Comparison of ENCODE assay signal across 31 cellular contexts in genomic region chr3:35954365-35954764, GRCh38.
"Had no signal": no experiment of that assay in that cellular context is flagged by ENCODE, and none has a peak within 500 bp of the region (broad histone marks: within the 10 kb centered on the region; RNA-seq: fewer than 3 reads in every experiment).

No MANE protein-coding gene starts in this region.

- H3K27me3 Mint-ChIP-seq: activated CD4-positive, alpha-beta memory T cell treated with anti-CD3 and anti-CD28 coated beads for 36 hours; activated CD4-positive, alpha-beta T cell treated with anti-CD3 and anti-CD28 coated beads, Interleukin-2, amount 10 ng/mL, durations not matched to agents 24 days and 14 days; activated CD8-positive, alpha-beta memory T cell treated with anti-CD3 and anti-CD28 coated beads, Interleukin-2, amount 10 ng/mL, durations not matched to agents 7 days and 5 days; T-helper 17 cell had no signal

- DNase-seq: activated CD4-positive, alpha-beta memory T cell treated with anti-CD3 and anti-CD28 coated beads for 36 hours; activated CD4-positive, alpha-beta T cell treated with anti-CD3 and anti-CD28 coated beads for 36 hours; activated CD4-positive, alpha-beta T cell treated with anti-CD3 and anti-CD28 coated beads, Interleukin-2, amount 10 ng/mL, durations not matched to agents 24 days and 14 days; activated CD4-positive, CD25-positive, alpha-beta regulatory T cell; activated CD4-positive, CD25-positive, alpha-beta regulatory T cell treated with anti-CD3 and anti-CD28 coated beads, Interleukin-2, amount 50 U/mL, for 72 hours; activated CD8-positive, alpha-beta memory T cell treated with anti-CD3 and anti-CD28 coated beads, Interleukin-2, amount 10 ng/mL, durations not matched to agents 7 days and 5 days; activated CD8-positive, alpha-beta memory T cell treated with anti-CD3 and anti-CD28 coated beads, Interleukin-2, amount 50 U/mL, for 4 hours; activated CD8-positive, alpha-beta T cell treated with anti-CD3 and anti-CD28 coated beads, Interleukin-2, amount 10 ng/mL, durations not matched to agents 7 days and 5 days; activated effector memory CD4-positive, alpha-beta T cell treated with anti-CD3 and anti-CD28 coated beads, Interleukin-2, amount 50 U/mL, for 16 hours; activated naive CD4-positive, alpha-beta T cell treated with anti-CD3 and anti-CD28 coated beads for 36 hours; activated naive CD8-positive, alpha-beta T cell treated with anti-CD3 and anti-CD28 coated beads for 36 hours; activated naive CD8-positive, alpha-beta T cell treated with anti-CD3 and anti-CD28 coated beads, Interleukin-2, amount 50 U/mL, for 24 hours; activated T-cell treated with anti-CD3 and anti-CD28 coated beads, Interleukin-2, amount 50 U/mL, for 1 hour; activated T-cell treated with anti-CD3 and anti-CD28 coated beads, Interleukin-2, amount 50 U/mL, for 48 hours; adrenal gland; amygdala; aorta; body of pancreas; central memory CD4-positive, alpha-beta T cell; cerebellar nuclear complex; colonic mucosa; effector CD8-positive, alpha-beta T cell; esophagus squamous epithelium; foreskin melanocyte; T-helper 1 cell; T-helper 17 cell had no signal

- H3K36me3 ChIP-seq: adrenal gland, colonic mucosa, esophagus squamous epithelium, gastroesophageal sphincter had no signal

- H3K4me3 ChIP-seq: adrenal gland, body of pancreas, colonic mucosa, esophagus squamous epithelium, gastroesophageal sphincter had no signal

- H3K4me1 Mint-ChIP-seq: activated CD4-positive, alpha-beta T cell treated with anti-CD3 and anti-CD28 coated beads for 36 hours; activated CD4-positive, alpha-beta T cell treated with anti-CD3 and anti-CD28 coated beads, Interleukin-2, amount 10 ng/mL, durations not matched to agents 24 days and 14 days; activated CD8-positive, alpha-beta memory T cell treated with anti-CD3 and anti-CD28 coated beads, Interleukin-2, amount 10 ng/mL, durations not matched to agents 7 days and 5 days; activated naive CD4-positive, alpha-beta T cell treated with anti-CD3 and anti-CD28 coated beads, Interleukin-2, amount 50 U/mL, for 24 hours; activated naive CD8-positive, alpha-beta T cell treated with anti-CD3 and anti-CD28 coated beads for 36 hours; activated naive CD8-positive, alpha-beta T cell treated with anti-CD3 and anti-CD28 coated beads, Interleukin-2, amount 50 U/mL, for 24 hours; T-helper 17 cell had no signal

- ATAC-seq: activated CD4-positive, alpha-beta T cell treated with anti-CD3 and anti-CD28 coated beads for 36 hours; activated CD8-positive, alpha-beta memory T cell treated with anti-CD3 and anti-CD28 coated beads, Interleukin-2, amount 10 ng/mL, durations not matched to agents 7 days and 5 days; activated CD8-positive, alpha-beta T cell treated with anti-CD3 and anti-CD28 coated beads, Interleukin-2, amount 10 ng/mL, durations not matched to agents 7 days and 5 days; activated naive CD8-positive, alpha-beta T cell treated with anti-CD3 and anti-CD28 coated beads, Interleukin-2, amount 50 U/mL, for 24 hours; body of pancreas; gastroesophageal sphincter; T-helper 17 cell had no signal

- H3K9me3 Mint-ChIP-seq: activated CD4-positive, alpha-beta T cell treated with anti-CD3 and anti-CD28 coated beads, Interleukin-2, amount 10 ng/mL, durations not matched to agents 24 days and 14 days; activated naive CD8-positive, alpha-beta T cell treated with anti-CD3 and anti-CD28 coated beads, Interleukin-2, amount 50 U/mL, for 24 hours; activated T-helper 1 cell treated with anti-CD3 and anti-CD28 coated beads, Interleukin-12 subunit alpha, Interleukin-12 subunit beta, Interleukin-2, Interleukin-4 antibody, amounts not matched to agents 30 ng/mL and 10 ng/mL and 1 ng/mL, durations not matched to agents 14 hours and 24 hours and 36 hours; activated T-helper 2 cell treated with anti-CD3 and anti-CD28 coated beads, Interferon-gamma antibody, Interleukin-2, Interleukin-4, amounts not matched to agents 10 μg/mL and 5 μg/mL and 100 μg/mL, durations not matched to agents 14 hours and 24 hours and 36 hours had no signal

- H3K36me3 Mint-ChIP-seq: activated CD4-positive, alpha-beta memory T cell treated with anti-CD3 and anti-CD28 coated beads for 36 hours; activated CD8-positive, alpha-beta memory T cell treated with anti-CD3 and anti-CD28 coated beads, Interleukin-2, amount 10 ng/mL, durations not matched to agents 7 days and 5 days; activated naive CD4-positive, alpha-beta T cell treated with anti-CD3 and anti-CD28 coated beads, Interleukin-2, amount 50 U/mL, for 24 hours; activated naive CD8-positive, alpha-beta T cell treated with anti-CD3 and anti-CD28 coated beads for 36 hours had no signal

- H3K27me3 ChIP-seq: adrenal gland, body of pancreas, colonic mucosa, esophagus squamous epithelium, gastroesophageal sphincter had no signal

- H3K4me3 Mint-ChIP-seq: activated CD4-positive, alpha-beta memory T cell treated with anti-CD3 and anti-CD28 coated beads for 36 hours; activated CD4-positive, alpha-beta T cell treated with anti-CD3 and anti-CD28 coated beads for 36 hours; activated CD4-positive, alpha-beta T cell treated with anti-CD3 and anti-CD28 coated beads, Interleukin-2, amount 10 ng/mL, durations not matched to agents 24 days and 14 days; activated CD8-positive, alpha-beta memory T cell treated with anti-CD3 and anti-CD28 coated beads, Interleukin-2, amount 10 ng/mL, durations not matched to agents 7 days and 5 days; activated CD8-positive, alpha-beta T cell treated with anti-CD3 and anti-CD28 coated beads, Interleukin-2, amount 10 ng/mL, durations not matched to agents 7 days and 5 days; activated naive CD4-positive, alpha-beta T cell treated with anti-CD3 and anti-CD28 coated beads for 36 hours; activated naive CD4-positive, alpha-beta T cell treated with anti-CD3 and anti-CD28 coated beads, Interleukin-2, amount 50 U/mL, for 24 hours; activated naive CD8-positive, alpha-beta T cell treated with anti-CD3 and anti-CD28 coated beads for 36 hours; activated naive CD8-positive, alpha-beta T cell treated with anti-CD3 and anti-CD28 coated beads, Interleukin-2, amount 50 U/mL, for 24 hours; activated T-helper 1 cell treated with anti-CD3 and anti-CD28 coated beads, Interleukin-12 subunit alpha, Interleukin-12 subunit beta, Interleukin-2, Interleukin-4 antibody, amounts not matched to agents 30 ng/mL and 10 ng/mL and 1 ng/mL, durations not matched to agents 14 hours and 24 hours and 36 hours; T-helper 17 cell had no signal

- H3K4me1 ChIP-seq: adrenal gland, body of pancreas, colonic mucosa, esophagus squamous epithelium, gastroesophageal sphincter had no signal

- H3K27ac ChIP-seq: adrenal gland, body of pancreas, colonic mucosa, epithelial cell of prostate, esophagus squamous epithelium, gastroesophageal sphincter had no signal

- H3K9me3 ChIP-seq: adrenal gland, body of pancreas, colonic mucosa, esophagus squamous epithelium had no signal

- H3K27ac Mint-ChIP-seq: activated CD4-positive, alpha-beta memory T cell treated with anti-CD3 and anti-CD28 coated beads for 36 hours; activated CD4-positive, alpha-beta T cell treated with anti-CD3 and anti-CD28 coated beads for 36 hours; activated CD4-positive, alpha-beta T cell treated with anti-CD3 and anti-CD28 coated beads, Interleukin-2, amount 10 ng/mL, durations not matched to agents 24 days and 14 days; activated CD8-positive, alpha-beta memory T cell treated with anti-CD3 and anti-CD28 coated beads, Interleukin-2, amount 10 ng/mL, durations not matched to agents 7 days and 5 days; activated CD8-positive, alpha-beta T cell treated with anti-CD3 and anti-CD28 coated beads, Interleukin-2, amount 10 ng/mL, durations not matched to agents 7 days and 5 days; activated naive CD4-positive, alpha-beta T cell treated with anti-CD3 and anti-CD28 coated beads for 36 hours; activated naive CD4-positive, alpha-beta T cell treated with anti-CD3 and anti-CD28 coated beads, Interleukin-2, amount 50 U/mL, for 24 hours; activated naive CD8-positive, alpha-beta T cell treated with anti-CD3 and anti-CD28 coated beads for 36 hours; activated naive CD8-positive, alpha-beta T cell treated with anti-CD3 and anti-CD28 coated beads, Interleukin-2, amount 50 U/mL, for 24 hours; activated T-helper 1 cell treated with anti-CD3 and anti-CD28 coated beads, Interleukin-12 subunit alpha, Interleukin-12 subunit beta, Interleukin-2, Interleukin-4 antibody, amounts not matched to agents 30 ng/mL and 10 ng/mL and 1 ng/mL, durations not matched to agents 14 hours and 24 hours and 36 hours; activated T-helper 2 cell treated with anti-CD3 and anti-CD28 coated beads, Interferon-gamma antibody, Interleukin-2, Interleukin-4, amounts not matched to agents 10 μg/mL and 5 μg/mL and 100 μg/mL, durations not matched to agents 14 hours and 24 hours and 36 hours; T-helper 17 cell had no signal
